Comparison of ENCODE assay signal across 8 cellular contexts in the genomic region with DNA sequence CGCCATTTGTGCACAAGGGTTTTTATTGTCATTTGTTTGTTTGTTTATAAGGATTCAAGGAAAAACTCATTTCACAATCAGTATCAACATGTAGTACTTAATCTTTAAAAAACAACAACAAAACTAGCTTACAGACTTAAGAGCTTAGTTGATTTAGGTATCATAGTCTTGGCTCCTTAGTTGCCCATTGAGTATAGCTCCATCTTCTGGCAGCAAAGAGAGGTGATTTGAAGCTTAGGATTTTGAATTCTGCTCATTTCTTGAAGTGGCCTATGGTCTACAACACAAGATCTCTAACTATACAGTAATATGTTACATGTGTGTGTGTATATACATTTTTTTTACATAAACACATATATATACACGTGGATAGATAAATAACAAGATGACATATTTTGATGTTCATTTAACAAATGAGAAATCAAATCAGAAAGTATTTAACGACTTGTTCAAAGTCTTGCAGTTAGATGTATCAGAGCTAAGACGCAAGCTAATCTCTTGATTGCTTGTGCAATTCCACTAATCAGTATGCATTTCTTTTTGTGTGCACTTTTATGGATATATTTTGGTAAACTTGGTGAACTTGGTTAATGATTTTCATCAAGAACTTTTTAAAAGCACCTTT.
DNase-seq lines count a peak whose midpoint lies in the region; FAIRE-seq and TF ChIP-seq lines count a peak whose summit lies in the region.

No MANE protein-coding gene starts in this region.

- no peak overlapping the region for H3K56ac ChIP-seq in mesendoderm (ENCODE audit: low read length)

- WGBS in mesendoderm (ENCODE audit: extremely low coverage, insufficient coverage, low lambda C conversion rate) = no CpG with 5 or more reads among the region's 4 CpGs

- no peak overlapping the region for H3K4ac ChIP-seq in mesendoderm (ENCODE audit: low read depth, low read length)

- no peak overlapping the region for H3K18ac ChIP-seq in mesendoderm (ENCODE audit: low read length)

- H2BK15ac ChIP-seq in mesendoderm (replicated peaks; ENCODE audit: low read depth) = no peak overlapping the region

- H2BK5ac ChIP-seq in mesendoderm (ENCODE audit: low read length) = no peak overlapping the region

- no peak overlapping the region for H4K8ac ChIP-seq in mesendoderm (ENCODE audit: low read depth, low read length)

- H3K36me3 ChIP-seq in OCI-LY1 (ENCODE audit: insufficient read depth, low read length) (no peaks in the 10 kb centered on the region), mesendoderm (ENCODE audit: control insufficient read depth, insufficient read depth, low read length) (no peaks in the 10 kb centered on the region)

- DNase-seq in DMS153 treated with DMSO at 0.1 percent for 48 hours (lab: John Stamatoyannopoulos, UW; ENCODE audit: unreplicated experiment) (peak; percentile 1), HPDE6-E6E7 (ENCODE audit: extremely low spot score) (peak; percentile 6), mesendoderm (peak; percentile 71), cerebellar nuclear complex (lab: John Stamatoyannopoulos, UW) (no peak), C1 segment of cervical spinal cord (lab: John Stamatoyannopoulos, UW) (no peak), substantia nigra (lab: John Stamatoyannopoulos, UW) (no peak)

- H4K5ac ChIP-seq in mesendoderm (ENCODE audit: low read length) = no peak overlapping the region

- no peak overlapping the region for H3K4me3 ChIP-seq in OCI-LY1 (ENCODE audit: low read depth, low read length, poor library complexity, severe bottlenecking)
- H3K4me3 ChIP-seq in mesendoderm (ENCODE audit: low read length) = no peak overlapping the region

- no peaks in the 10 kb centered on the region for H3K27me3 ChIP-seq in OCI-LY1 (ENCODE audit: insufficient read depth, low read length)
- no peaks in the 10 kb centered on the region for H3K27me3 ChIP-seq in mesendoderm (ENCODE audit: insufficient read depth, low read length, poor library complexity)

- FAIRE-seq in colon (lab: Jason Lieb, UNC) = peak; percentile 53

- H3K27ac ChIP-seq in OCI-LY1 (ENCODE audit: low read depth, low read length, poor library complexity, severe bottlenecking) (no peak overlapping the region), mesendoderm (ENCODE audit: low read depth, low read length) (no peak overlapping the region), substantia nigra (ENCODE audit: low read depth, low read length, poor library complexity, severe bottlenecking) (no peak overlapping the region)

- H3K9me2 ChIP-seq in OCI-LY1 (ENCODE audit: low read depth, low read length) = no peaks in the 10 kb centered on the region

- H3K9ac ChIP-seq in OCI-LY1 (ENCODE audit: low read length) (no peak overlapping the region), mesendoderm (ENCODE audit: low read length) (no peak overlapping the region)

- no peak overlapping the region for H2AK5ac ChIP-seq in mesendoderm (ENCODE audit: low read length)

- H3K4me2 ChIP-seq in OCI-LY1 (ENCODE audit: low read length) (no peak overlapping the region), mesendoderm (ENCODE audit: low read length) (no peak overlapping the region)

- H3K79me2 ChIP-seq in OCI-LY1 (ENCODE audit: insufficient read depth, low read length) = no peaks in the 10 kb centered on the region
- no peaks in the 10 kb centered on the region for H3K79me2 ChIP-seq in mesendoderm (ENCODE audit: control insufficient read depth, insufficient read depth, low read length)

- no peaks in the 10 kb centered on the region for H3K4me1 ChIP-seq in OCI-LY1 (ENCODE audit: insufficient read depth, low read length, severe bottlenecking)
- no peaks in the 10 kb centered on the region for H3K4me1 ChIP-seq in mesendoderm (ENCODE audit: control insufficient read depth, low read depth, low read length)

- no peak overlapping the region for H3K23ac ChIP-seq in mesendoderm (ENCODE audit: low read length)

- no peaks in the 10 kb centered on the region for H3K79me1 ChIP-seq in mesendoderm (ENCODE audit: low read length)

- no peaks in the 10 kb centered on the region for H3K9me3 ChIP-seq in OCI-LY1 (ENCODE audit: low read length)

- TF ChIP-seq CTCF in OCI-LY1 (IDR thresholded peaks at IDR 0.05; ENCODE audit: low read length) = peak; percentile 74

- H2BK120ac ChIP-seq in mesendoderm (ENCODE audit: low read depth, low read length) = no peak overlapping the region

- H3F3A ChIP-seq in OCI-LY1 (ENCODE audit: insufficient read depth, low read length) = no peaks in the 10 kb centered on the region

- H2AFZ ChIP-seq in OCI-LY1 (ENCODE audit: low read length) = no peak overlapping the region

- no peaks in the 10 kb centered on the region for H4K20me1 ChIP-seq in OCI-LY1 (ENCODE audit: insufficient read depth, low read length)

Comparison
In these comparisons a context has a peak if more than half of its experiments do, and no peak if none do; other contexts are left out.
1. DNase-seq: peak in DMS153 treated with DMSO at 0.1 percent for 48 hours (single experiment), HPDE6-E6E7 (single experiment) and mesendoderm (single experiment); none in cerebellar nuclear complex (0 of 2), C1 segment of cervical spinal cord (0 of 14) and substantia nigra (0 of 49).